ENCODE assay signal across 1 cellular context in the genomic region with DNA sequence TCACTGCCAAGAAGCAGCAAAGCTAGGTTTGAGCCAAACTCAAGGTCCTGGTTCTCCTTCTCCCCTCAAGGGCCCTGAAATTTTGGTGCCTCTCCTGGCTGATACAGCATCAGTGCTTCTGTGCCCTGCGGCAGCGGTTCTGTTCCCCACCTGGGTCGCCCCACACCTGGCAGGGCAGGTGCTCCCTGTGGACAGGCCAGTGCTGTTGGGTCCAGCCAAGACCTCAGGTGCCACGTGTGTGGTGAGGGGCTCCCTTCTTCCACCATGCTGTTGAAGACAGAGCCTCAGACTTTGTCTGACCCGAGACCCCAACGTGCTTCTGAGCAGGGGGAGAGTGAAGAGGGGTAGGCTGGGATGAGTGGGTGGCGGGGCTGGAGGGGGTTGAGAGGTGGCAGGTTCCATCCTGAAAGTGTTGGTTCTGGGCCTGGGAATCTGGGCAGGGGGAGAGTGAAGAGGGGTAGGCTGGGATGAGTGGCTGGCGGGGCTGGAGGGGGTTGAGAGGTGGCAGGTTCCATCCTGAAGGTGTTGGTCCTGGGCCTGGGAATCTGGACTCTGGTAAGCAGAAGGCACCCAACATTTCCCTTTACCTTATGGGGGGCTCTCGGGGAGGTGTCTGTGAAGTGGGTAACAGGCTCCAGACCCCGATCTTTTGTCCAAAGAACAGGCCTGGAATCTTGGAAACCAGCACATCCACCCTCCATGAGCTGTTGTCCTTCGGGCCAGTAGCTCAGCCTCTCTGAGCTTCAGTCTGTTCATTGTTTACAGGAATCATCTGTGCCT.
TF ChIP-seq lines count a peak whose summit lies in the region.

No MANE protein-coding gene starts in this region.

TF ChIP-seq in WTC11, 78 proteins besides CTCF, POLR2A, EP300 and RAD21 (continued from another document):
- TF ChIP-seq, protein P1, sequence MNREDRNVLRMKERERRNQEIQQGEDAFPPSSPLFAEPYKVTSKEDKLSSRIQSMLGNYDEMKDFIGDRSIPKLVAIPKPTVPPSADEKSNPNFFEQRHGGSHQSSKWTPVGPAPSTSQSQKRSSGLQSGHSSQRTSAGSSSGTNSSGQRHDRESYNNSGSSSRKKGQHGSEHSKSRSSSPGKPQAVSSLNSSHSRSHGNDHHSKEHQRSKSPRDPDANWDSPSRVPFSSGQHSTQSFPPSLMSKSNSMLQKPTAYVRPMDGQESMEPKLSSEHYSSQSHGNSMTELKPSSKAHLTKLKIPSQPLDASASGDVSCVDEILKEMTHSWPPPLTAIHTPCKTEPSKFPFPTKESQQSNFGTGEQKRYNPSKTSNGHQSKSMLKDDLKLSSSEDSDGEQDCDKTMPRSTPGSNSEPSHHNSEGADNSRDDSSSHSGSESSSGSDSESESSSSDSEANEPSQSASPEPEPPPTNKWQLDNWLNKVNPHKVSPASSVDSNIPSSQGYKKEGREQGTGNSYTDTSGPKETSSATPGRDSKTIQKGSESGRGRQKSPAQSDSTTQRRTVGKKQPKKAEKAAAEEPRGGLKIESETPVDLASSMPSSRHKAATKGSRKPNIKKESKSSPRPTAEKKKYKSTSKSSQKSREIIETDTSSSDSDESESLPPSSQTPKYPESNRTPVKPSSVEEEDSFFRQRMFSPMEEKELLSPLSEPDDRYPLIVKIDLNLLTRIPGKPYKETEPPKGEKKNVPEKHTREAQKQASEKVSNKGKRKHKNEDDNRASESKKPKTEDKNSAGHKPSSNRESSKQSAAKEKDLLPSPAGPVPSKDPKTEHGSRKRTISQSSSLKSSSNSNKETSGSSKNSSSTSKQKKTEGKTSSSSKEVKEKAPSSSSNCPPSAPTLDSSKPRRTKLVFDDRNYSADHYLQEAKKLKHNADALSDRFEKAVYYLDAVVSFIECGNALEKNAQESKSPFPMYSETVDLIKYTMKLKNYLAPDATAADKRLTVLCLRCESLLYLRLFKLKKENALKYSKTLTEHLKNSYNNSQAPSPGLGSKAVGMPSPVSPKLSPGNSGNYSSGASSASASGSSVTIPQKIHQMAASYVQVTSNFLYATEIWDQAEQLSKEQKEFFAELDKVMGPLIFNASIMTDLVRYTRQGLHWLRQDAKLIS (CRISPR knock-in tag; IDR thresholded peaks at IDR 0.05; ENCODE audit: borderline replicate concordance): no peak
